14 cellular contexts compared by ENCODE assay signal in the genomic region with DNA sequence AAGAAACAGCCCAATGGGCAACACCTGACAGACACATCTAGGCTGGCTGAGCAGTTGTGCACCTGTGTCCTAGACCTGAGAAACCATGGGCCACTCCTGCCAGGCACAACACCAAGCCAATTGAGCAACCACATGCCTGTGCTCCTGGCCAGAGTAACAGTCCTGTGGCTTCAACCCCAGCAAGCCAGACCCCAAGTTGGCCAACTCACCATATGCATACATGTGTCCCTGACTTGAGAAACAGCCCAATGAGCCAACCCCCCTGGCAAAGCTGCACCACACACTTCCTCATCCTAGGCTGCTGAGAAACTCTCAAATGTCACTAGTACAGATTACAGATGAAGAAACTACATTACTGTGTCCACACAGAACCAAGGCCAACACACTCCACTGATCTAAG. TPM values are rescaled to one million over a fixed set of nuclear protein-coding genes. Genes with fewer than 3 reads are reported as not detected.
DNase-seq lines count a peak whose midpoint lies in the region; ATAC-seq, FAIRE-seq and TF ChIP-seq lines count a peak whose summit lies in the region.
"Had no signal": no experiment of that assay in that cellular context is flagged by ENCODE, and none has a peak within 500 bp of the region (broad histone marks: within the 10 kb centered on the region; RNA-seq: fewer than 3 reads in every experiment).

No MANE protein-coding gene starts in this region.

- no peaks in the 10 kb centered on the region for H3K9me2 ChIP-seq in hepatocyte (replicated peaks; ENCODE audit: insufficient read depth)

- TF ChIP-seq CTCF in HepG2 (CRISPR knock-in tag; IDR thresholded peaks at IDR 0.05) (no peak), hepatocyte (IDR thresholded peaks at IDR 0.05; ENCODE audit: poor library complexity) (no peak)

- H3K4me2 ChIP-seq in HepG2 (ENCODE audit: low read depth, low read length) (no peak overlapping the region), hepatocyte (no peak overlapping the region)

- no peak for DNase-seq in CD4-positive, CD25-positive, alpha-beta regulatory T cell
- DNase-seq in T-cell: peak in 1 of 34 experiments; percentile 17
- no peak for DNase-seq in HepG2 (ENCODE audit: low spot score)
- DNase-seq in hepatocyte (ENCODE audit: low spot score): no peak
- DNase-seq in activated CD4-positive, alpha-beta T cell treated with anti-CD3 and anti-CD28 coated beads for 4 hours: no peak
- DNase-seq: central memory CD4-positive, alpha-beta T cell; foreskin melanocyte; GM23248; NCI-H1694 treated with DMSO at 0.1 percent for 48 hours; SJCRH30 had no signal

- intact Hi-C loops in HepG2 (cut with micrococcal nuclease; ENCODE audit: unreplicated experiment): no loop called here

- no peaks in the 10 kb centered on the region for H3K9me3 ChIP-seq in CD4-positive, CD25-positive, alpha-beta regulatory T cell (ENCODE audit: control insufficient read depth in 2 of 2, low read length in 2 of 2)
- 0 out of 2 replicates have a peak, but pooled peaks cover 5% of the 10 kb centered on the region for H3K9me3 ChIP-seq in HepG2 (ENCODE audit: low read length)
- peaks cover 4% of the 10 kb centered on the region for H3K9me3 ChIP-seq in hepatocyte (ENCODE audit: low read depth)

- H3K9ac ChIP-seq in HepG2 (ENCODE audit: insufficient read depth, low read depth, low read length): no peak overlapping the region
- H3K9ac ChIP-seq: GM23248 had no signal

- H3K27me3 Mint-ChIP-seq in CD4-positive, CD25-positive, alpha-beta regulatory T cell: no peaks in the 10 kb centered on the region
- no peaks in the 10 kb centered on the region for H3K27me3 Mint-ChIP-seq in T-cell

- peaks cover 87% of the 10 kb centered on the region for H4K20me1 ChIP-seq in HepG2 (ENCODE audit: insufficient read depth, low read length)
- H4K20me1 ChIP-seq in hepatocyte (ENCODE audit: insufficient read depth, poor library complexity, severe bottlenecking): peaks cover 90% of the 10 kb centered on the region

- no peaks in the 10 kb centered on the region for H3K27me3 ChIP-seq in CD4-positive, CD25-positive, alpha-beta regulatory T cell (ENCODE audit: control insufficient read depth, insufficient read depth, low read length)
- H3K27me3 ChIP-seq in HepG2 (ENCODE audit: control insufficient read depth in 1 of 2, insufficient read depth in 2 of 2, low read length in 2 of 2) (no peaks in the 10 kb centered on the region), hepatocyte (no peaks in the 10 kb centered on the region)
- H3K27me3 ChIP-seq: SJCRH30 had no signal

- H3K36me3 Mint-ChIP-seq in CD4-positive, CD25-positive, alpha-beta regulatory T cell: peaks cover 29% of the 10 kb centered on the region
- H3K36me3 Mint-ChIP-seq in T-cell: peaks cover 29% of the 10 kb centered on the region

- H2AFZ ChIP-seq in HepG2 (ENCODE audit: low read length) (no peak overlapping the region), hepatocyte (no peak overlapping the region)
- H2AFZ ChIP-seq: GM23248 had no signal

- ATAC-seq in CD4-positive, CD25-positive, alpha-beta regulatory T cell (ENCODE audit: low read depth in 2 of 2): peak; percentile 23 to 26
- ATAC-seq in HG02610 (IDR thresholded peaks at IDR 0.05; ENCODE audit: unreplicated experiment) (peak; percentile 40), T-cell (replicated peaks in 1 of 4) (no peak), HepG2 (peak; percentile 43), HG02759 (IDR thresholded peaks at IDR 0.05; ENCODE audit: unreplicated experiment) (no peak), GM18502 (IDR thresholded peaks at IDR 0.05; ENCODE audit: poor library complexity, unreplicated experiment) (no peak)

- peak overlapping the region; percentile 84 to 91 (median 85) for H3K27ac Mint-ChIP-seq in CD4-positive, CD25-positive, alpha-beta regulatory T cell
- H3K27ac Mint-ChIP-seq in T-cell: peak overlapping the region; percentile 48 to 88

- H3K79me2 ChIP-seq in HepG2 (ENCODE audit: insufficient read depth, low read length) (peaks cover 93% of the 10 kb centered on the region), hepatocyte (peaks cover 100% of the 10 kb centered on the region)

- H3K4me3 ChIP-seq in CD4-positive, CD25-positive, alpha-beta regulatory T cell (ENCODE audit: low read depth, low read length): no peak overlapping the region
- H3K4me3 ChIP-seq in HepG2 (replicated peaks in 1 of 3; ENCODE audit: insufficient read depth in 1 of 3, low read depth in 2 of 3, low read length in 3 of 3) (no peak overlapping the region), hepatocyte (no peak overlapping the region)
- H3K4me3 ChIP-seq: GM23248, SJCRH30 had no signal

- POLR2A ChIA-PET in T-cell (lab: Charles Lee) (interaction anchor here in 1 of 2 donors (0.7 kb wide), 1 partner anchor 43 kb away, joined by 3 read pairs; no protein-coding TSS in a partner anchor), HepG2 (lab: Yijun Ruan, JAX) (no interaction called here)

- peak overlapping the region; percentile 33 for H3K27ac ChIP-seq in CD4-positive, CD25-positive, alpha-beta regulatory T cell (ENCODE audit: insufficient read depth, low read length, poor library complexity, severe bottlenecking)
- H3K27ac ChIP-seq in HepG2 (ENCODE audit: extremely low read length, insufficient read depth, low read length): no peak overlapping the region
- no peak overlapping the region for H3K27ac ChIP-seq in hepatocyte
- H3K27ac ChIP-seq: GM23248, SJCRH30 had no signal

- no peak for TF ChIP-seq EP300 in HepG2 (IDR thresholded peaks at IDR 0.05; ENCODE audit: low read depth in 2 of 2, low read length in 2 of 2)
- TF ChIP-seq EP300 in HepG2 (CRISPR knock-in tag; IDR thresholded peaks at IDR 0.05; ENCODE audit: borderline replicate concordance): no peak

- no peaks in the 10 kb centered on the region for H3K36me3 ChIP-seq in CD4-positive, CD25-positive, alpha-beta regulatory T cell (ENCODE audit: control insufficient read depth, insufficient read depth, low read length)
- H3K36me3 ChIP-seq in HepG2 (replicated peaks in 1 of 2; ENCODE audit: control insufficient read depth in 1 of 2, insufficient read depth in 2 of 2, low read length in 2 of 2) (peaks cover 0 to 1% of the 10 kb centered on the region in 2 experiments; a peak in 1 of 5 replicates), hepatocyte (replicated peaks; ENCODE audit: insufficient read depth, low read depth) (no peaks in the 10 kb centered on the region)
- H3K36me3 ChIP-seq: SJCRH30 had no signal

- peaks cover 44 to 75% (median 61%) of the 10 kb centered on the region in 4 donors for H3K4me1 Mint-ChIP-seq in CD4-positive, CD25-positive, alpha-beta regulatory T cell
- peaks cover 59 to 63% (median 61%) of the 10 kb centered on the region in 3 donors for H3K4me1 Mint-ChIP-seq in T-cell

- CTCF ChIA-PET in T-cell (lab: Charles Lee) (no interaction called here), HepG2 (lab: Yijun Ruan, JAX; ENCODE audit: low intra/inter-chr PET ratio, low total read pairs) (no interaction called here)

- TF ChIP-seq POLR2A in HepG2 (IDR thresholded peaks at IDR 0.05; ENCODE audit: insufficient read depth in 1 of 2, low read depth in 2 of 2, low read length in 2 of 2): no peak

- TF ChIP-seq RAD21 in HepG2 (CRISPR knock-in tag; IDR thresholded peaks at IDR 0.05): no peak

- H3K9me3 Mint-ChIP-seq in CD4-positive, CD25-positive, alpha-beta regulatory T cell: peaks cover 0 to 21% (median 4%) of the 10 kb centered on the region in 7 donors
- peaks cover 4 to 21% (median 13%) of the 10 kb centered on the region in 3 donors for H3K9me3 Mint-ChIP-seq in T-cell

- in situ Hi-C loops in HepG2 (cut with HindIII; ENCODE audit: extremely low pct_ligation_motif_present, low pct_unique_long_range_greater_than_20kb): no loop called here

- BruUV-seq in HepG2 (replicated peaks; lab: Mats Ljungman, UMichigan): no TSS peak

- H3K4me1 ChIP-seq in CD4-positive, CD25-positive, alpha-beta regulatory T cell (ENCODE audit: control insufficient read depth, insufficient read depth, low read length, poor library complexity, severe bottlenecking): peaks cover 16% of the 10 kb centered on the region
- H3K4me1 ChIP-seq in HepG2 (ENCODE audit: insufficient read depth, low read length) (peaks cover 80% of the 10 kb centered on the region), hepatocyte (ENCODE audit: insufficient read depth) (peaks cover 15% of the 10 kb centered on the region)
- H3K4me1 ChIP-seq: SJCRH30 had no signal

- FAIRE-seq in HepG2 (lab: Jason Lieb, UNC): no peak
- FAIRE-seq: GM18507 had no signal

- peak overlapping the region in 2 of 4 donors; percentile 6 to 42 for H3K4me3 Mint-ChIP-seq in CD4-positive, CD25-positive, alpha-beta regulatory T cell
- peak overlapping the region in 1 of 3 donors; percentile 37 for H3K4me3 Mint-ChIP-seq in T-cell

RNA-seq across cellular contexts. Expression of a gene that starts 36.6 kb away (rescaled TPM):
- total RNA-seq in CD4-positive, CD25-positive, alpha-beta regulatory T cell: 197 TPM
- 10 to 100 TPM; 16.6 to 20.9 (median 17.5) TPM for polyA plus RNA-seq in CD4-positive, CD25-positive, alpha-beta regulatory T cell
- total RNA-seq in T-cell: 100 to 1,000 TPM; 118 to 193 (median 132) TPM
- 100 and 155 TPM in 2 replicates for total RNA-seq in HepG2 (2016; rRNA removed; fragmentation: Illumina TruSeq; extraction: Trizol)
- 43.5 and 56.3 TPM in 2 replicates for total RNA-seq in HepG2 (2016; cell fraction: cytosol; rRNA removed; fragmentation: Illumina TruSeq; extraction: Trizol; ENCODE audit: low read depth)
- 93.9 and 148 TPM in 2 replicates for total RNA-seq in HepG2 (2016; cell fraction: insoluble cytoplasmic fraction; rRNA removed; fragmentation: Illumina TruSeq; extraction: Trizol)
- 37.1 and 44.6 TPM in 2 replicates for total RNA-seq in HepG2 (2016; cell fraction: membrane; rRNA removed; fragmentation: Illumina TruSeq; extraction: Trizol)
- 155 and 174 TPM in 2 replicates for total RNA-seq in HepG2 (2016; cell fraction: nucleus; rRNA removed; fragmentation: Illumina TruSeq; extraction: Trizol)
- 79.9 and 99.2 TPM in 2 replicates for polyA plus RNA-seq in HepG2 (2011; rRNA removed)
- polyA plus RNA-seq in HepG2 (2011; cell fraction: cytosol; rRNA removed): 38.9 and 63.9 TPM in 2 replicates
- polyA plus RNA-seq in HepG2 (2011; cell fraction: nucleus; rRNA removed): 110 and 113 TPM in 2 replicates
- 88.4 and 89.7 TPM in 2 replicates for polyA plus RNA-seq in HepG2 (2012)
- 4.3 and 5.9 TPM in 2 replicates for polyA plus RNA-seq in HepG2 (2016; cell fraction: cytosol; fragmentation: Illumina TruSeq; extraction: Trizol; ENCODE audit: low read depth)
- 126 and 130 TPM in 2 replicates for polyA plus RNA-seq in HepG2 (2016; cell fraction: insoluble cytoplasmic fraction; fragmentation: Illumina TruSeq; extraction: Trizol; ENCODE audit: low read depth)
- 13.7 and 17.5 TPM in 2 replicates for polyA plus RNA-seq in HepG2 (2016; cell fraction: membrane; fragmentation: Illumina TruSeq; extraction: Trizol; ENCODE audit: low read depth)
- 191 and 219 TPM in 2 replicates for polyA plus RNA-seq in HepG2 (2016; cell fraction: nucleus; fragmentation: Illumina TruSeq; extraction: Trizol; ENCODE audit: insufficient read depth, low read depth)
- polyA minus RNA-seq in HepG2 (2011; rRNA and poly(A)+ RNA removed; ENCODE audit: low replicate concordance): 132 and 183 TPM in 2 replicates
- 93.0 and 99.9 TPM in 2 replicates for polyA minus RNA-seq in HepG2 (2011; cell fraction: cytosol; rRNA and poly(A)+ RNA removed)
- 468 and 469 TPM in 2 replicates for polyA minus RNA-seq in HepG2 (2011; cell fraction: nucleus; rRNA and poly(A)+ RNA removed)
- 115 and 125 TPM in 2 replicates for total RNA-seq in hepatocyte
- 36.8 and 46.3 TPM in 2 replicates for polyA plus RNA-seq in hepatocyte

Comparison
In these comparisons a context has a peak if more than half of its experiments do, and no peak if none do; other contexts are left out.
1. ATAC-seq: peak in CD4-positive, CD25-positive, alpha-beta regulatory T cell (2 of 2), HG02610 (single experiment) and HepG2 (single experiment); none in T-cell (0 of 4), HG02759 (single experiment) and GM18502 (single experiment).